ENCODE assay signal across 15 cellular contexts in the genomic region with DNA sequence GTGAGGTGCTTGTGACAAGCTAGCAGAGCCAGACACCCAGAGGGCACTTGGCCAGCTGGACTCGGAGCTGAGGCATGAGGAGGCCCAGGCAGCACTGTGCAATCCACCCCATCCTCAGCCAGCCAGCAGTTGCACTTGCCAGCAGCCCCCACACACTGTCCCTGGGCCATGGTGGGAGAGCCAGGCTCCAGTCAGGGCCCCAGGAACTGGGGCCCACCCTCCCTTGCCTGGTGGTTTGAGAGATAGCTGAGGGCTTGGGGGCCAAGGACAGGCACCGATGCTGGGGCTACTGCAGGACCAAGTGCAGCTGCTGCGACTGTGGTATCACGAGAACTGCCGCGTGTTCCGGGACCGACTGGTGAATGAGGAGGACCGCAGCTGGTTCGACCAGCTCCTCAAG.
"Had no signal": no experiment of that assay in that cellular context is flagged by ENCODE, and none has a peak within 500 bp of the region (broad histone marks: within the 10 kb centered on the region; RNA-seq: fewer than 3 reads in every experiment).

No MANE protein-coding gene starts in this region.

- H3K27me3 Mint-ChIP-seq: activated CD4-positive, alpha-beta T cell treated with anti-CD3 and anti-CD28 coated beads for 36 hours; activated naive CD8-positive, alpha-beta T cell treated with anti-CD3 and anti-CD28 coated beads for 36 hours had no signal

- H3K4me3 ChIP-seq: cardiac muscle cell, gastroesophageal sphincter, prostate gland, skin epidermis, upper lobe of right lung had no signal

- H3K4me1 ChIP-seq: gastroesophageal sphincter, prostate gland, upper lobe of right lung had no signal

- H3K9me3 ChIP-seq: gastroesophageal sphincter, prostate gland, upper lobe of right lung had no signal

- H3K9me3 Mint-ChIP-seq: activated naive CD8-positive, alpha-beta T cell treated with anti-CD3 and anti-CD28 coated beads for 36 hours; nephron progenitor cell; WTC11 had no signal

- H3K4me3 Mint-ChIP-seq: activated CD4-positive, alpha-beta T cell treated with anti-CD3 and anti-CD28 coated beads for 36 hours; activated naive CD8-positive, alpha-beta T cell treated with anti-CD3 and anti-CD28 coated beads for 36 hours; nephron progenitor cell; WTC11 had no signal

- H3K27ac Mint-ChIP-seq: activated CD4-positive, alpha-beta T cell treated with anti-CD3 and anti-CD28 coated beads for 36 hours; activated naive CD8-positive, alpha-beta T cell treated with anti-CD3 and anti-CD28 coated beads for 36 hours; nephron progenitor cell; WTC11 had no signal

- H3K36me3 Mint-ChIP-seq: activated naive CD8-positive, alpha-beta T cell treated with anti-CD3 and anti-CD28 coated beads for 36 hours; WTC11 had no signal

- H3K36me3 ChIP-seq: cardiac muscle cell, prostate gland had no signal

- H3K4me1 Mint-ChIP-seq: activated CD4-positive, alpha-beta T cell treated with anti-CD3 and anti-CD28 coated beads for 36 hours; activated naive CD8-positive, alpha-beta T cell treated with anti-CD3 and anti-CD28 coated beads for 36 hours had no signal

- H3K27me3 ChIP-seq: cardiac muscle cell, gastroesophageal sphincter, upper lobe of right lung had no signal

- H3K27ac ChIP-seq: cardiac muscle cell, gastroesophageal sphincter, prostate gland, skin epidermis, upper lobe of right lung had no signal

- ATAC-seq: activated CD4-positive, alpha-beta T cell treated with anti-CD3 and anti-CD28 coated beads for 36 hours; gastroesophageal sphincter; upper lobe of right lung; WTC11 had no signal

- DNase-seq: activated CD4-positive, alpha-beta T cell treated with anti-CD3 and anti-CD28 coated beads for 36 hours; activated CD4-positive, alpha-beta T cell treated with anti-CD3 and anti-CD28 coated beads, Interleukin-2, amount 50 U/mL, for 48 hours; activated naive CD4-positive, alpha-beta T cell; activated naive CD8-positive, alpha-beta T cell treated with anti-CD3 and anti-CD28 coated beads for 36 hours; amniotic stem cell; left cardiac atrium; midbrain; nephron progenitor cell; SW 1271; upper lobe of right lung had no signal
